In genomic region chr17:17280613-17281549, GRCh38 we compare ENCODE assay signal across 8 cellular contexts. TPM values are rescaled to one million over a fixed set of nuclear protein-coding genes. Genes with fewer than 3 reads are reported as not detected.
A peak's percentile ranks its signal among the peaks of the same experiment; 100 is the strongest.
DNase-seq lines count a peak whose midpoint lies in the region; ATAC-seq and TF ChIP-seq lines count a peak whose summit lies in the region.

TSS of gene COPS3 (minus strand) at chr17:17281246. CDS start at chr17:17281186, 60 bp downstream.

- peak within 1 kb of the TSS; percentile 99 for H3K4me3 ChIP-seq in LNCaP clone FGC (ENCODE audit: low read depth, low read length)
- peak within 1 kb of the TSS; percentile 89 to 98 (median 96) for H3K4me3 ChIP-seq in fibroblast of lung (replicated peaks in 1 of 4; ENCODE audit: control extremely low read depth in 1 of 4, insufficient read depth in 1 of 4, low read depth in 3 of 4, low read length in 4 of 4)

- H3K4me2 ChIP-seq in fibroblast of lung (ENCODE audit: extremely low read depth, insufficient read depth, low read length), result peak within 1 kb of the TSS; percentile 99

- H3K27me3 Mint-ChIP-seq in activated T-helper 17 cell treated with anti-CD3 and anti-CD28 coated beads, Interleukin-2, amount 50 U/mL, for 72 hours, result no peaks in the 10 kb centered on the region
- H3K27me3 Mint-ChIP-seq in naive thymus-derived CD8-positive, alpha-beta T cell, result no peaks in the 10 kb centered on the region

- H3K9me3 Mint-ChIP-seq in activated T-helper 17 cell treated with anti-CD3 and anti-CD28 coated beads, Interleukin-2, amount 50 U/mL, for 72 hours, result no peaks in the 10 kb centered on the region
- no peaks in the 10 kb centered on the region for H3K9me3 Mint-ChIP-seq in naive thymus-derived CD8-positive, alpha-beta T cell

- CTCF ChIA-PET in RWPE1 (lab: Yijun Ruan, JAX), result interaction anchor here (0.6 to 0.9 kb wide), 4 partner anchors 11 to 1056 kb away, joined by 3 to 5 read pairs (median 4); no protein-coding TSS in a partner anchor

- peak within 1 kb of the TSS; percentile 95 for H3K27ac Mint-ChIP-seq in activated T-helper 17 cell treated with anti-CD3 and anti-CD28 coated beads, Interleukin-2, amount 50 U/mL, for 72 hours
- H3K27ac Mint-ChIP-seq in naive thymus-derived CD8-positive, alpha-beta T cell, result peak within 1 kb of the TSS; percentile 92 to 99 (median 96)

- no peaks in the 10 kb centered on the region for H3K9me3 ChIP-seq in fibroblast of lung (ENCODE audit: control insufficient read depth, insufficient read depth, low read depth, low read length)

- peak within 1 kb of the TSS; percentile 98 for H3K9ac ChIP-seq in fibroblast of lung (ENCODE audit: insufficient read depth, low read length)

- H2AFZ ChIP-seq in fibroblast of lung (ENCODE audit: low read length), result peak within 1 kb of the TSS; percentile 99

- peak; percentile 94 for ATAC-seq in activated T-helper 17 cell treated with anti-CD3 and anti-CD28 coated beads, Interleukin-2, amount 50 U/mL, for 72 hours (replicated peaks)
- peak; percentile 89 to 92 for ATAC-seq in naive thymus-derived CD8-positive, alpha-beta T cell

- peak within 1 kb of the TSS; percentile 90 for H3K27ac ChIP-seq in RWPE1
- H3K27ac ChIP-seq in fibroblast of lung (ENCODE audit: insufficient read depth, low read length), result peak within 1 kb of the TSS; percentile 99

- H3K4me1 Mint-ChIP-seq in activated T-helper 17 cell treated with anti-CD3 and anti-CD28 coated beads, Interleukin-2, amount 50 U/mL, for 72 hours, result peaks cover 14% of the 10 kb centered on the region
- H3K4me1 Mint-ChIP-seq in naive thymus-derived CD8-positive, alpha-beta T cell, result peaks cover 14 to 51% (median 43%) of the 10 kb centered on the region in 4 donors

- no peaks in the 10 kb centered on the region for H4K20me1 ChIP-seq in fibroblast of lung (ENCODE audit: control insufficient read depth, extremely low read depth, insufficient read depth, low read length)

- TF ChIP-seq CTCF in LNCaP clone FGC (IDR thresholded peaks at IDR 0.05; ENCODE audit: control insufficient read depth, extremely low read depth, insufficient read depth), result no peak
- TF ChIP-seq CTCF in RWPE1 (conservative IDR thresholded peaks at IDR 0.05; ENCODE audit: low read depth), result no peak
- no peak for TF ChIP-seq CTCF in fibroblast of lung (conservative IDR thresholded peaks at IDR 0.05 in 1 of 2, IDR thresholded peaks at IDR 0.05 in 1 of 2; ENCODE audit: low read depth in 1 of 2, low read length in 2 of 2)

- DNase-seq in Daoy (ENCODE audit: low read depth) (peak; percentile 99), GOT3 (lab: John Stamatoyannopoulos, UW) (peak; percentile 83), LNCaP clone FGC (ENCODE audit: low read depth) (peak; percentile 93), RWPE1 (ENCODE audit: low spot score) (peak; percentile 99), fibroblast of lung (ENCODE audit: low read depth in 2 of 2) (peak; percentile 96 to 97)
- peak; percentile 94 to 99 (median 97) for DNase-seq in naive thymus-derived CD8-positive, alpha-beta T cell
- DNase-seq in stimulated activated naive CD4-positive, alpha-beta T cell (lab: John Stamatoyannopoulos, UW), result peak; percentile 88 to 96 (median 95)

- POLR2A ChIA-PET in RWPE1 (lab: Yijun Ruan, JAX; ENCODE audit: low non-redundant PET), result interaction anchor here (0.6 to 0.7 kb wide), 3 partner anchors 9 to 12 kb away, joined by 3 to 4 read pairs (median 3); no protein-coding TSS in a partner anchor
- POLR2A ChIA-PET in naive thymus-derived CD8-positive, alpha-beta T cell (lab: Charles Lee), result interaction anchor here (0.6 to 2.8 kb wide), 12 partner anchors 9 to 171 kb away, joined by 3 to 11 read pairs (median 4); partner anchors contain the start of gene FLCN

- peaks cover 42% of the 10 kb centered on the region for H3K79me2 ChIP-seq in fibroblast of lung (ENCODE audit: control insufficient read depth, insufficient read depth, low read length)

- no peaks in the 10 kb centered on the region for H3K27me3 ChIP-seq in fibroblast of lung (ENCODE audit: control insufficient read depth, insufficient read depth, low read length)

- H3K4me1 ChIP-seq in fibroblast of lung (ENCODE audit: control insufficient read depth, extremely low read depth, insufficient read depth, low read length), result peaks cover 6% of the 10 kb centered on the region

- H3K36me3 Mint-ChIP-seq in activated T-helper 17 cell treated with anti-CD3 and anti-CD28 coated beads, Interleukin-2, amount 50 U/mL, for 72 hours (ENCODE audit: low read depth), result peaks cover 26% of the 10 kb centered on the region
- peaks cover 0 to 19% (median 0%) of the 10 kb centered on the region in 3 donors for H3K36me3 Mint-ChIP-seq in naive thymus-derived CD8-positive, alpha-beta T cell

- peaks cover 1% of the 10 kb centered on the region for H3K36me3 ChIP-seq in fibroblast of lung (ENCODE audit: control insufficient read depth, insufficient read depth, low read length)

- peak within 1 kb of the TSS; percentile 91 for H3K4me3 Mint-ChIP-seq in activated T-helper 17 cell treated with anti-CD3 and anti-CD28 coated beads, Interleukin-2, amount 50 U/mL, for 72 hours
- H3K4me3 Mint-ChIP-seq in naive thymus-derived CD8-positive, alpha-beta T cell, result peak within 1 kb of the TSS; percentile 87 to 98 (median 92)

RNA-seq across cellular contexts. Expression of gene COPS3, which starts in this region (rescaled TPM):
- total RNA-seq in Daoy (2014; rRNA removed; shearing (Covaris generic)), result 241 and 290 TPM in 2 replicates
- 100 to 1,000 TPM in 1 of 2 donors, 10 to 100 TPM in 1; 63.0 to 116 TPM for total RNA-seq in activated T-helper 17 cell treated with anti-CD3 and anti-CD28 coated beads, Interleukin-2, amount 50 U/mL, for 72 hours
- total RNA-seq in fibroblast of lung, result 59.8 and 62.3 TPM in 2 replicates
- 80.6 and 99.6 TPM in 2 replicates for polyA plus RNA-seq in fibroblast of lung
- 54.4 and 78.9 TPM in 2 replicates for polyA plus RNA-seq in fibroblast of lung (2012)
- polyA minus RNA-seq in fibroblast of lung (ENCODE audit: low replicate concordance), result 34.9 and 47.1 TPM in 2 replicates
- 10 to 100 TPM; 46.5 to 47.7 TPM for total RNA-seq in naive thymus-derived CD8-positive, alpha-beta T cell
- polyA plus RNA-seq in naive thymus-derived CD8-positive, alpha-beta T cell, result 10 to 100 TPM; 76.6 to 98.0 (median 81.2) TPM

Comparison
In these comparisons a context has a peak if more than half of its experiments do, and no peak if none do; other contexts are left out.
1. Peak in every context shown above with its lines: DNase-seq, ATAC-seq, H3K4me3 ChIP-seq and H3K27ac ChIP-seq.